1 cellular context compared by ENCODE assay signal in genomic region chr22:31284241-31284745, GRCh38.
TF ChIP-seq lines count a peak whose summit lies in the region.

No MANE protein-coding gene starts in this region.

TF ChIP-seq in HepG2, 621 proteins besides CTCF, POLR2A, EP300 and RAD21 (continued from another document):
- TF ChIP-seq FOXA1 (IDR thresholded peaks at IDR 0.05) (no peak), FOXA1 (CRISPR knock-in tag; IDR thresholded peaks at IDR 0.05) (0 out of 2 replicates have a peak, but pooled peaks have one; percentile 8), NAIF1 (CRISPR knock-in tag; IDR thresholded peaks at IDR 0.05; ENCODE audit: borderline replicate concordance) (no peak), CBX5 (CRISPR knock-in tag; IDR thresholded peaks at IDR 0.05; ENCODE audit: borderline replicate concordance) (no peak), ZNF558 (CRISPR knock-in tag; IDR thresholded peaks at IDR 0.05; ENCODE audit: borderline replicate concordance) (no peak), ZNF501 (CRISPR knock-in tag; IDR thresholded peaks at IDR 0.05) (no peak), ZZZ3 (CRISPR knock-in tag; IDR thresholded peaks at IDR 0.05; ENCODE audit: borderline replicate concordance) (no peak), ZBTB7A (CRISPR knock-in tag; IDR thresholded peaks at IDR 0.05) (peak; percentile 25; the same call in 1 of the 2 replicates), ETV5 (CRISPR knock-in tag; IDR thresholded peaks at IDR 0.05; ENCODE audit: borderline replicate concordance) (no peak), ZFP90 (CRISPR knock-in tag; IDR thresholded peaks at IDR 0.05; ENCODE audit: borderline replicate concordance) (no peak), ZFX (CRISPR knock-in tag; IDR thresholded peaks at IDR 0.05; ENCODE audit: low read depth) (peak; percentile 22; the same call in 1 of the 2 replicates), SKI (IDR thresholded peaks at IDR 0.05; ENCODE audit: partially characterized antibody) (no peak), NCOR1 (IDR thresholded peaks at IDR 0.05; ENCODE audit: borderline replicate concordance, low read length) (no peak), MAF1 (CRISPR knock-in tag; IDR thresholded peaks at IDR 0.05; ENCODE audit: borderline replicate concordance) (no peak), REPIN1 (CRISPR knock-in tag; IDR thresholded peaks at IDR 0.05; ENCODE audit: borderline replicate concordance, low read depth) (no peak), PHF20 (CRISPR knock-in tag; IDR thresholded peaks at IDR 0.05) (no peak), IRX3 (CRISPR knock-in tag; IDR thresholded peaks at IDR 0.05; ENCODE audit: borderline replicate concordance, low read depth) (no peak), ZNF543 (CRISPR knock-in tag; IDR thresholded peaks at IDR 0.05) (no peak), SOX13 (IDR thresholded peaks at IDR 0.05) (no peak), SOX13 (CRISPR knock-in tag; conservative IDR thresholded peaks at IDR 0.05 in 1 of 2, IDR thresholded peaks at IDR 0.05 in 1 of 2) (peak in 1 of 2 experiments; percentile 33; a peak in 1 of 4 replicates), IKZF4 (CRISPR knock-in tag; IDR thresholded peaks at IDR 0.05; ENCODE audit: borderline replicate concordance, low read depth, not compliant biosample characterization) (no peak), CAMTA2 (CRISPR knock-in tag; IDR thresholded peaks at IDR 0.05; ENCODE audit: borderline replicate concordance) (no peak), ZNF343 (CRISPR knock-in tag; IDR thresholded peaks at IDR 0.05) (0 out of 2 replicates have a peak, but pooled peaks have one; percentile 49), PITX1 (CRISPR knock-in tag; IDR thresholded peaks at IDR 0.05) (0 out of 2 replicates have a peak, but pooled peaks have one; percentile 20)
- TF ChIP-seq, protein P1, sequence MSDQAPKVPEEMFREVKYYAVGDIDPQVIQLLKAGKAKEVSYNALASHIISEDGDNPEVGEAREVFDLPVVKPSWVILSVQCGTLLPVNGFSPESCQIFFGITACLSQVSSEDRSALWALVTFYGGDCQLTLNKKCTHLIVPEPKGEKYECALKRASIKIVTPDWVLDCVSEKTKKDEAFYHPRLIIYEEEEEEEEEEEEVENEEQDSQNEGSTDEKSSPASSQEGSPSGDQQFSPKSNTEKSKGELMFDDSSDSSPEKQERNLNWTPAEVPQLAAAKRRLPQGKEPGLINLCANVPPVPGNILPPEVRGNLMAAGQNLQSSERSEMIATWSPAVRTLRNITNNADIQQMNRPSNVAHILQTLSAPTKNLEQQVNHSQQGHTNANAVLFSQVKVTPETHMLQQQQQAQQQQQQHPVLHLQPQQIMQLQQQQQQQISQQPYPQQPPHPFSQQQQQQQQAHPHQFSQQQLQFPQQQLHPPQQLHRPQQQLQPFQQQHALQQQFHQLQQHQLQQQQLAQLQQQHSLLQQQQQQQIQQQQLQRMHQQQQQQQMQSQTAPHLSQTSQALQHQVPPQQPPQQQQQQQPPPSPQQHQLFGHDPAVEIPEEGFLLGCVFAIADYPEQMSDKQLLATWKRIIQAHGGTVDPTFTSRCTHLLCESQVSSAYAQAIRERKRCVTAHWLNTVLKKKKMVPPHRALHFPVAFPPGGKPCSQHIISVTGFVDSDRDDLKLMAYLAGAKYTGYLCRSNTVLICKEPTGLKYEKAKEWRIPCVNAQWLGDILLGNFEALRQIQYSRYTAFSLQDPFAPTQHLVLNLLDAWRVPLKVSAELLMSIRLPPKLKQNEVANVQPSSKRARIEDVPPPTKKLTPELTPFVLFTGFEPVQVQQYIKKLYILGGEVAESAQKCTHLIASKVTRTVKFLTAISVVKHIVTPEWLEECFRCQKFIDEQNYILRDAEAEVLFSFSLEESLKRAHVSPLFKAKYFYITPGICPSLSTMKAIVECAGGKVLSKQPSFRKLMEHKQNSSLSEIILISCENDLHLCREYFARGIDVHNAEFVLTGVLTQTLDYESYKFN (CRISPR knock-in tag; conservative IDR thresholded peaks at IDR 0.05): 0 out of 2 replicates have a peak, but pooled peaks have one; percentile 10
- TF ChIP-seq, protein P2, sequence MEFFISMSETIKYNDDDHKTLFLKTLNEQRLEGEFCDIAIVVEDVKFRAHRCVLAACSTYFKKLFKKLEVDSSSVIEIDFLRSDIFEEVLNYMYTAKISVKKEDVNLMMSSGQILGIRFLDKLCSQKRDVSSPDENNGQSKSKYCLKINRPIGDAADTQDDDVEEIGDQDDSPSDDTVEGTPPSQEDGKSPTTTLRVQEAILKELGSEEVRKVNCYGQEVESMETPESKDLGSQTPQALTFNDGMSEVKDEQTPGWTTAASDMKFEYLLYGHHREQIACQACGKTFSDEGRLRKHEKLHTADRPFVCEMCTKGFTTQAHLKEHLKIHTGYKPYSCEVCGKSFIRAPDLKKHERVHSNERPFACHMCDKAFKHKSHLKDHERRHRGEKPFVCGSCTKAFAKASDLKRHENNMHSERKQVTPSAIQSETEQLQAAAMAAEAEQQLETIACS (CRISPR knock-in tag; IDR thresholded peaks at IDR 0.05): no peak
- TF ChIP-seq, protein P3, sequence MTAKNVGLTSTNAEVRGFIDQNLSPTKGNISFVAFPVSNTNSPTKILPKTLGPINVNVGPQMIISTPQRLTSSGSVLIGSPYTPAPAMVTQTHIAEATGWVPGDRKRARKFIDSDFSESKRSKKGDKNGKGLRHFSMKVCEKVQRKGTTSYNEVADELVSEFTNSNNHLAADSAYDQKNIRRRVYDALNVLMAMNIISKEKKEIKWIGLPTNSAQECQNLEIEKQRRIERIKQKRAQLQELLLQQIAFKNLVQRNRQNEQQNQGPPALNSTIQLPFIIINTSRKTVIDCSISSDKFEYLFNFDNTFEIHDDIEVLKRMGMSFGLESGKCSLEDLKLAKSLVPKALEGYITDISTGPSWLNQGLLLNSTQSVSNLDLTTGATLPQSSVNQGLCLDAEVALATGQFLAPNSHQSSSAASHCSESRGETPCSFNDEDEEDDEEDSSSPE (CRISPR knock-in tag; IDR thresholded peaks at IDR 0.05): no peak
